In the genomic region with DNA sequence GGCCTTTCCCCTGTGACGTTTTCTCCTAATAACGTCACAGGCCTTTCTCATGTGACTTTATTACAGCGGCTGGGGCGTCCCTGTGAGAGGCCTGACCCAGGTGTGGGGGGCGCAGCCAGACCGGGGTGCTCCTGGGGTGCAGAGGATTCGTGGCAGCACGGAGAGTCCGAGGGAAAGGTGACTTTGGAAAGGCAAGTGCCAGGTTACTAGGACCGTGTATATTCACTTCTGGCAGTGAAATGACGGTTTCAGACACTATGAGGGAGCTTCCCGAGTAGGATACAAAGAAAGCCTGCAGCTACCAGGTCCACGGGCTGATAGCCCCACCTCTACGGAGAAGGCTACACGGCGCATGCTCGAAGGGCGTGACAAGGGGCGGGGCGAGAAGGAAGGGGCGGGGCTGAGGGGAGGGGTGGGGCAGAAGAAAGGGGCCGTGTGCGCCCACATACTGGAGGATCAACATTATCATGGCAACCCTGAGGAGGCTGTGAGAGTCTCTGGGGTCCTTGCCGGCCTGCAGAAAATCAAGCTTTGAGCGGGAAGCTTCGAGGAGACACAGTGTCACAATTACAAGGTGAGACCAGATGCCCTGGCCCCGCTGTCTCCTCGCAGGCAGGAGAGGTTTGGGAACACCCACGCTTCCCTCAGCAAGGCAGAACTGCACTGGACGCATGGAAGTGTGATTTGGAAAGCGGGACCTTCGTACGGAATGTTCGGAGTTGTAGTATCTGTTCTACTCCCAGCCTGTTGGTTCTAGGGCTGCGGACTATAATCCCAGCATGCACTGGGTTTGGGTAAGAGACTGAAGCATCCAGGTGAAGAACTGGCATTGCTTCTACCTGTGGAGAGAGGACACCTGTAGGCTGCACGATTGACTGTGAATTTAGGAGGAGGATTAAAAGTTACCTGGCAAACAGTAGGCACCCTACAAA, we compare ENCODE assay signal across 8 cellular contexts. TPM values are rescaled to one million over a fixed set of nuclear protein-coding genes. Genes with fewer than 3 reads are reported as not detected.
DNase-seq lines count a peak whose midpoint lies in the region; ATAC-seq lines count a peak whose summit lies in the region.

No MANE protein-coding gene starts in this region.

- H3K4me1 ChIP-seq in CD4-positive, alpha-beta memory T cell (ENCODE audit: insufficient read depth, low read length): peaks cover 14% of the 10 kb centered on the region
- H3K4me1 ChIP-seq in endocrine pancreas (ENCODE audit: control insufficient read depth, insufficient read depth, low read length): no peaks in the 10 kb centered on the region
- no peaks in the 10 kb centered on the region for H3K4me1 ChIP-seq in muscle layer of colon (ENCODE audit: insufficient read depth, low read length)

- H3K4me3 ChIP-seq in CD4-positive, alpha-beta memory T cell (ENCODE audit: low read length in 2 of 2): peak overlapping the region; percentile 47 to 54
- H3K4me3 ChIP-seq in endocrine pancreas (ENCODE audit: control insufficient read depth, insufficient read depth, low read length) (peak overlapping the region; percentile 40), muscle layer of colon (ENCODE audit: low read depth in 1 of 2, low read length in 2 of 2) (peak overlapping the region; percentile 26 to 65)

- H3K9me3 ChIP-seq in CD4-positive, alpha-beta memory T cell (ENCODE audit: control insufficient read depth in 1 of 2, low read length in 2 of 2): no peaks in the 10 kb centered on the region
- H3K9me3 ChIP-seq in endocrine pancreas (ENCODE audit: control insufficient read depth, low read length) (no peaks in the 10 kb centered on the region), muscle layer of colon (ENCODE audit: low read length) (no peaks in the 10 kb centered on the region)

- H3K36me3 Mint-ChIP-seq in CD4-positive, alpha-beta memory T cell: no peaks in the 10 kb centered on the region
- no peaks in the 10 kb centered on the region for H3K36me3 Mint-ChIP-seq in activated CD4-positive, alpha-beta memory T cell treated with anti-CD3 and anti-CD28 coated beads, Interleukin-2, amount 10 ng/mL, durations not matched to agents 7 days and 5 days (ENCODE audit: low read depth)
- H3K36me3 Mint-ChIP-seq in stimulated activated memory B cell treated with anti-CD40 and anti-IgM and Interleukin-4, amounts not matched to agents 10 μg/mL and 1 μg/mL and 100 μg/mL, for 72 hours: no peaks in the 10 kb centered on the region

- DNase-seq in CD4-positive, alpha-beta memory T cell: peak; percentile 26 to 72 (median 44)
- DNase-seq in NCI-H2029 (lab: John Stamatoyannopoulos, UW): peak; percentile 64
- peak; percentile 67 for DNase-seq in activated CD4-positive, alpha-beta memory T cell treated with anti-CD3 and anti-CD28 coated beads, Interleukin-2, amount 10 ng/mL, durations not matched to agents 7 days and 5 days
- no peak for DNase-seq in A172 (ENCODE audit: low spot score)

- intact Hi-C loops in CD4-positive, alpha-beta memory T cell (cut with micrococcal nuclease): loop anchor here (1.0 kb wide), 2 partner anchors 32 to 55 kb away; partner anchors contain the start of gene ZNF337

- POLR2A ChIA-PET in CD4-positive, alpha-beta memory T cell (lab: Charles Lee; ENCODE audit: partially characterized antibody): interaction anchor here (0.6 to 1.3 kb wide), 2 partner anchors 9 to 12 kb away, joined by 3 to 5 read pairs; no protein-coding TSS in a partner anchor
- POLR2A ChIA-PET in activated CD4-positive, alpha-beta memory T cell treated with anti-CD3 and anti-CD28 coated beads, Interleukin-2, amount 10 ng/mL, durations not matched to agents 7 days and 5 days (lab: Charles Lee): no interaction called here

- peak; percentile 93 for ATAC-seq in GM21515 (IDR thresholded peaks at IDR 0.05; ENCODE audit: unreplicated experiment)
- peak; percentile 89 for ATAC-seq in stimulated activated memory B cell treated with anti-CD40 and anti-IgM and Interleukin-4, amounts not matched to agents 10 μg/mL and 1 μg/mL and 100 μg/mL, for 72 hours

- peak overlapping the region; percentile 60 to 90 (median 84) for H3K27ac Mint-ChIP-seq in CD4-positive, alpha-beta memory T cell
- H3K27ac Mint-ChIP-seq in activated CD4-positive, alpha-beta memory T cell treated with anti-CD3 and anti-CD28 coated beads, Interleukin-2, amount 10 ng/mL, durations not matched to agents 7 days and 5 days: peak overlapping the region; percentile 37
- H3K27ac Mint-ChIP-seq in stimulated activated memory B cell treated with anti-CD40 and anti-IgM and Interleukin-4, amounts not matched to agents 10 μg/mL and 1 μg/mL and 100 μg/mL, for 72 hours: peak overlapping the region; percentile 82

- H3K9ac ChIP-seq in endocrine pancreas (ENCODE audit: control insufficient read depth, insufficient read depth, low read length) (peak overlapping the region; percentile 1), muscle layer of colon (ENCODE audit: low read length) (no peak overlapping the region)

- peak overlapping the region; percentile 76 to 92 (median 88) for H3K4me3 Mint-ChIP-seq in CD4-positive, alpha-beta memory T cell
- peak overlapping the region; percentile 79 for H3K4me3 Mint-ChIP-seq in activated CD4-positive, alpha-beta memory T cell treated with anti-CD3 and anti-CD28 coated beads, Interleukin-2, amount 10 ng/mL, durations not matched to agents 7 days and 5 days
- H3K4me3 Mint-ChIP-seq in stimulated activated memory B cell treated with anti-CD40 and anti-IgM and Interleukin-4, amounts not matched to agents 10 μg/mL and 1 μg/mL and 100 μg/mL, for 72 hours: peak overlapping the region; percentile 81

- no peaks in the 10 kb centered on the region for H3K9me3 Mint-ChIP-seq in CD4-positive, alpha-beta memory T cell
- H3K9me3 Mint-ChIP-seq in activated CD4-positive, alpha-beta memory T cell treated with anti-CD3 and anti-CD28 coated beads, Interleukin-2, amount 10 ng/mL, durations not matched to agents 7 days and 5 days: no peaks in the 10 kb centered on the region
- H3K9me3 Mint-ChIP-seq in stimulated activated memory B cell treated with anti-CD40 and anti-IgM and Interleukin-4, amounts not matched to agents 10 μg/mL and 1 μg/mL and 100 μg/mL, for 72 hours: no peaks in the 10 kb centered on the region

- H3K4me1 Mint-ChIP-seq in CD4-positive, alpha-beta memory T cell: peaks cover 3 to 31% (median 13%) of the 10 kb centered on the region in 4 donors
- H3K4me1 Mint-ChIP-seq in activated CD4-positive, alpha-beta memory T cell treated with anti-CD3 and anti-CD28 coated beads, Interleukin-2, amount 10 ng/mL, durations not matched to agents 7 days and 5 days: peaks cover 13% of the 10 kb centered on the region
- H3K4me1 Mint-ChIP-seq in stimulated activated memory B cell treated with anti-CD40 and anti-IgM and Interleukin-4, amounts not matched to agents 10 μg/mL and 1 μg/mL and 100 μg/mL, for 72 hours: peaks cover 17% of the 10 kb centered on the region

- no peaks in the 10 kb centered on the region for H3K36me3 ChIP-seq in CD4-positive, alpha-beta memory T cell (ENCODE audit: insufficient read depth, low read length)
- H3K36me3 ChIP-seq in endocrine pancreas (ENCODE audit: control insufficient read depth, insufficient read depth, low read length) (no peaks in the 10 kb centered on the region), muscle layer of colon (ENCODE audit: insufficient read depth, low read length) (no peaks in the 10 kb centered on the region)

- no peaks in the 10 kb centered on the region for H3K27me3 Mint-ChIP-seq in CD4-positive, alpha-beta memory T cell
- H3K27me3 Mint-ChIP-seq in activated CD4-positive, alpha-beta memory T cell treated with anti-CD3 and anti-CD28 coated beads, Interleukin-2, amount 10 ng/mL, durations not matched to agents 7 days and 5 days: no peaks in the 10 kb centered on the region
- no peaks in the 10 kb centered on the region for H3K27me3 Mint-ChIP-seq in stimulated activated memory B cell treated with anti-CD40 and anti-IgM and Interleukin-4, amounts not matched to agents 10 μg/mL and 1 μg/mL and 100 μg/mL, for 72 hours

- peak overlapping the region; percentile 28 for H3K27ac ChIP-seq in CD4-positive, alpha-beta memory T cell (ENCODE audit: low read depth, low read length)
- no peak overlapping the region for H3K27ac ChIP-seq in muscle layer of colon (ENCODE audit: low read depth, low read length)

- no peaks in the 10 kb centered on the region for H3K27me3 ChIP-seq in CD4-positive, alpha-beta memory T cell (ENCODE audit: insufficient read depth, low read length)
- H3K27me3 ChIP-seq in endocrine pancreas (ENCODE audit: control insufficient read depth, insufficient read depth, low read length) (no peaks in the 10 kb centered on the region), muscle layer of colon (ENCODE audit: control insufficient read depth in 1 of 2, insufficient read depth in 2 of 2, low read length in 2 of 2) (no peaks in the 10 kb centered on the region)

- CTCF ChIA-PET in CD4-positive, alpha-beta memory T cell (lab: Charles Lee; ENCODE audit: partially characterized antibody): no interaction called here
- CTCF ChIA-PET in activated CD4-positive, alpha-beta memory T cell treated with anti-CD3 and anti-CD28 coated beads, Interleukin-2, amount 10 ng/mL, durations not matched to agents 7 days and 5 days (lab: Charles Lee): no interaction called here

RNA-seq across cellular contexts. Expression of gene ZNF337, which starts 54.4 kb away (rescaled TPM):
- total RNA-seq in CD4-positive, alpha-beta memory T cell: 10 to 100 TPM; 34.8 to 36.6 TPM
- 10 to 100 TPM in 1 of 2 donors, 1 to 10 TPM in 1; 3.3 to 19.8 TPM for polyA plus RNA-seq in CD4-positive, alpha-beta memory T cell
- 10 to 100 TPM; 16.6 to 17.1 TPM for total RNA-seq in activated CD4-positive, alpha-beta memory T cell treated with anti-CD3 and anti-CD28 coated beads, Interleukin-2, amount 10 ng/mL, durations not matched to agents 7 days and 5 days
- 13.4 and 14.3 TPM in 2 replicates for total RNA-seq in A172 (2014; rRNA removed; shearing (Covaris generic))
